14 cellular contexts compared by ENCODE assay signal in the genomic region with DNA sequence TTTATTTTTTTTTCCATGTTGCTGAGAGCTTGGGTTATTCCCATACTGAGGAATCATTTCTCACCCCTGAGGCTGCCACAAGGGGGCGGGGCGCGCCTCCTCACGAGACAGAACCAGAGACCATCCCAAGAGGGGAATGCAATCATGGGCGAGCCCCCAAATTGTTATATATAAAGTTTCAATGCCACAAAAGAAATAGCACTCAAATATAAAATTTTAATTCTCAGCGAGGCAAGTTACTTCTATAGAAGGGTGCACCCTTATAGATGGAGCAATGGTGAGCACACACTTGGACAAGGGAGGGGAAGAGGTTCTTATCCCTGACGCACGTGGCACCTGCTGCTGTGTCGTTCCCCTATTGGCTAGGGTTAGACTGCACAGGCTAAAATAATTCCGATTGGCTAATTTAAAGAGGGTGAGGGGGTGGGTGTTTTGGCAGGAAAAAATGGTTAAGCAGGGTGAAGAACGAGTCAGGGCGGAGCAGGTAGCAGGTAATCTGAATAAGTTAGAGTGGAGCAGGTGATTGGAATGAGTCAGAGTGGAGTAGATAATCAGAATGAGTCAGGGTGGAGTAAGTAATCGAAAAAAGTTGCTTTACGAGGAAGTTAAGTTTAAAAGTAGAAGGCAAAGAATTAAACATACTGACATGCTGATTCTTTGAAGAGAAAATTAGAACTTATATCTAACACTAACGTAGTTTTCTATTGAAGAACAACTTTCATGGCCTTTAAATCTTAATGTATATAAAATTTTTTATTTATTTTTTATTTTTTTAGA.
A peak's percentile ranks its signal among the peaks of the same experiment; 100 is the strongest.
DNase-seq lines count a peak whose midpoint lies in the region; ATAC-seq and TF ChIP-seq lines count a peak whose summit lies in the region.
"Had no signal": no experiment of that assay in that cellular context is flagged by ENCODE, and none has a peak within 500 bp of the region (broad histone marks: within the 10 kb centered on the region; RNA-seq: fewer than 3 reads in every experiment).

No MANE protein-coding gene starts in this region.

- intact Hi-C loops in right lobe of liver (cut with DNase I): no loop called here

- peak; percentile 39 for DNase-seq in DMS 273 (lab: John Stamatoyannopoulos, UW; ENCODE audit: unreplicated experiment)
- DNase-seq in DMS 273 treated with DMSO at 0.1 percent for 48 hours (lab: John Stamatoyannopoulos, UW): no peak
- DNase-seq in WERI-Rb-1: peak; percentile 40
- peak in 2 of 3 donors; percentile 31 to 50 for DNase-seq in right lobe of liver
- no peak for DNase-seq in hepatic stellate cell (ENCODE audit: low spot score)
- DNase-seq: 8988T; activated naive CD4-positive, alpha-beta T cell treated with anti-CD3 and anti-CD28 coated beads, Interleukin-2, amount 10 ng/mL, durations not matched to agents 7 days and 5 days; midbrain; NCI-H2029 had no signal

- peak; percentile 44 for TF ChIP-seq RAD21 in Ishikawa (IDR thresholded peaks at IDR 0.05; ENCODE audit: low read depth)

- H3K4me3 ChIP-seq in WERI-Rb-1 (ENCODE audit: low read depth, low read length): no peak overlapping the region
- H3K4me3 ChIP-seq in right lobe of liver: no peak overlapping the region
- H3K4me3 ChIP-seq: hepatocyte, thyroid gland had no signal

- no peaks in the 10 kb centered on the region for H3K4me1 ChIP-seq in right lobe of liver
- H3K4me1 ChIP-seq: thyroid gland had no signal

- H3K9me3 ChIP-seq in WERI-Rb-1 (ENCODE audit: severe bottlenecking): peaks cover 2% of the 10 kb centered on the region
- no peaks in the 10 kb centered on the region for H3K9me3 ChIP-seq in right lobe of liver
- H3K9me3 ChIP-seq: thyroid gland had no signal

- ATAC-seq in right lobe of liver (peak in 2 of 4 donors; percentile 53 to 65), GM19452 (IDR thresholded peaks at IDR 0.05; ENCODE audit: unreplicated experiment) (no peak), GM19467 (IDR thresholded peaks at IDR 0.05; ENCODE audit: unreplicated experiment) (no peak)

- H3K27ac ChIP-seq in WERI-Rb-1 (no peak overlapping the region), right lobe of liver (no peak overlapping the region)
- H3K27ac ChIP-seq: hepatocyte, thyroid gland had no signal

- H3K27me3 ChIP-seq in WERI-Rb-1 (ENCODE audit: insufficient read depth, low read depth, severe bottlenecking) (no peaks in the 10 kb centered on the region), right lobe of liver (no peaks in the 10 kb centered on the region)
- H3K27me3 ChIP-seq: hepatocyte, thyroid gland had no signal

- H3K36me3 ChIP-seq in WERI-Rb-1: no peaks in the 10 kb centered on the region
- H3K36me3 ChIP-seq in right lobe of liver: no peaks in the 10 kb centered on the region
- H3K36me3 ChIP-seq: thyroid gland had no signal

- 64% methylated on average over 15 of the region's 15 CpGs for WGBS in right lobe of liver (ENCODE audit: insufficient coverage, low coverage, low lambda C conversion rate, missing lambda C conversion rate)

- TF ChIP-seq CTCF in WERI-Rb-1 (IDR thresholded peaks at IDR 0.05; ENCODE audit: low read depth, low read length) (no peak), right lobe of liver (IDR thresholded peaks at IDR 0.05) (peak; percentile 17 to 47 (median 28))

- no peak for TF ChIP-seq EP300 in Ishikawa (IDR thresholded peaks at IDR 0.05; ENCODE audit: borderline replicate concordance)

- no peak for TF ChIP-seq POLR2A in right lobe of liver (IDR thresholded peaks at IDR 0.05)

TF ChIP-seq in Ishikawa, 13 proteins besides CTCF, POLR2A, EP300 and RAD21:
- TF ChIP-seq ZBTB7A (IDR thresholded peaks at IDR 0.05; ENCODE audit: low read depth) (no peak), YY1 (IDR thresholded peaks at IDR 0.05; ENCODE audit: low read depth) (no peak), NFIC (IDR thresholded peaks at IDR 0.05) (no peak), TEAD4 (IDR thresholded peaks at IDR 0.05) (no peak), TAF1 (IDR thresholded peaks at IDR 0.05; ENCODE audit: low read depth) (no peak), CREB1 (IDR thresholded peaks at IDR 0.05; ENCODE audit: low read depth) (no peak), CEBPB (IDR thresholded peaks at IDR 0.05) (no peak)
- TF ChIP-seq, protein P1, sequence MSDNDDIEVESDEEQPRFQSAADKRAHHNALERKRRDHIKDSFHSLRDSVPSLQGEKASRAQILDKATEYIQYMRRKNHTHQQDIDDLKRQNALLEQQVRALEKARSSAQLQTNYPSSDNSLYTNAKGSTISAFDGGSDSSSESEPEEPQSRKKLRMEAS (IDR thresholded peaks at IDR 0.05): no peak

Comparison
In these comparisons a context has a peak if more than half of its experiments do, and no peak if none do; other contexts are left out.
1. DNase-seq: peak in DMS 273 (single experiment), WERI-Rb-1 (single experiment) and right lobe of liver (2 of 3); none in DMS 273 treated with DMSO at 0.1 percent for 48 hours (single experiment) and hepatic stellate cell (single experiment).